8 cellular contexts compared by ENCODE assay signal in genomic region chr1:156114919-156115513, GRCh38. TPM values are rescaled to one million over a fixed set of nuclear protein-coding genes. Genes with fewer than 3 reads are reported as not detected.
DNase-seq lines count a peak whose midpoint lies in the region; ATAC-seq and TF ChIP-seq lines count a peak whose summit lies in the region.

No MANE protein-coding gene starts in this region.

- peaks cover 44% of the 10 kb centered on the region for H3K4me1 ChIP-seq in PC-3 (ENCODE audit: insufficient read depth, low read length)
- peaks cover 0 to 39% (median 16%) of the 10 kb centered on the region in 4 donors for H3K4me1 ChIP-seq in right lobe of liver
- H3K4me1 ChIP-seq in thoracic aorta (ENCODE audit: control insufficient read depth in 1 of 2, low read depth in 2 of 2) = peaks cover 19 to 42% of the 10 kb centered on the region in 2 donors

- H3K9me3 Mint-ChIP-seq in central memory CD8-positive, alpha-beta T cell = no peaks in the 10 kb centered on the region

- peaks cover 47% of the 10 kb centered on the region for H4K20me1 ChIP-seq in PC-3 (ENCODE audit: low read length)

- ATAC-seq in GM21529 (IDR thresholded peaks at IDR 0.05; ENCODE audit: unreplicated experiment) (peak; percentile 28), PC-3 (no peak), right lobe of liver (peak; percentile 20 to 59 (median 56)), thoracic aorta (ENCODE audit: insufficient number of reproducible peaks, low FRiP score, low read depth) (no peak)
- no peak for ATAC-seq in central memory CD8-positive, alpha-beta T cell (replicated peaks; ENCODE audit: extremely low read depth, poor library complexity, severe bottlenecking)

- H3K4me2 ChIP-seq in PC-3 (ENCODE audit: low read length) = peak overlapping the region; percentile 93

- peaks cover 32% of the 10 kb centered on the region for H3K36me3 Mint-ChIP-seq in central memory CD8-positive, alpha-beta T cell (ENCODE audit: insufficient read depth)

- no peak for TF ChIP-seq CTCF in PC-3 (conservative IDR thresholded peaks at IDR 0.05; ENCODE audit: low read depth, low read length)
- no peak for TF ChIP-seq CTCF in right lobe of liver (IDR thresholded peaks at IDR 0.05)
- TF ChIP-seq CTCF in thoracic aorta (IDR thresholded peaks at IDR 0.05) = no peak

- in situ Hi-C loops in KBM-7 (cut with MboI; ENCODE audit: low pct_unique_long_range_greater_than_20kb, low sequenced_read_pairs) = no loop called here

- H3K9me3 ChIP-seq in PC-3 (ENCODE audit: low read length) (no peaks in the 10 kb centered on the region), right lobe of liver (no peaks in the 10 kb centered on the region), thoracic aorta (no peaks in the 10 kb centered on the region)

- DNase-seq in CD1c-positive myeloid dendritic cell (ENCODE audit: extremely low spot score) = peak; percentile 59
- DNase-seq in PC-3 = peak; percentile 41
- no peak for DNase-seq in central memory CD8-positive, alpha-beta T cell (ENCODE audit: low spot score in 2 of 2)
- DNase-seq in right lobe of liver = peak in 1 of 3 donors; percentile 68
- DNase-seq in thoracic aorta (ENCODE audit: low spot score) = no peak
- no peak for DNase-seq in KBM-7
- no peak for DNase-seq in Kasumi-1 (lab: John Stamatoyannopoulos, UW)

- TSS peak; percentile 49 for BruUV-seq in PC-3 (replicated peaks; lab: Mats Ljungman, UMichigan)

- H3K36me3 ChIP-seq in PC-3 (ENCODE audit: low read depth, low read length) (peaks cover 15% of the 10 kb centered on the region), right lobe of liver (no peaks in the 10 kb centered on the region), thoracic aorta (no peaks in the 10 kb centered on the region)

- no peaks in the 10 kb centered on the region for H3K27me3 Mint-ChIP-seq in central memory CD8-positive, alpha-beta T cell

- intact Hi-C loops in PC-3 (cut with micrococcal nuclease) (loop anchor here (1.0 kb wide), 3 partner anchors 8 to 19 kb away; no protein-coding TSS in a partner anchor), right lobe of liver (cut with DNase I) (no loop called here)

- peak overlapping the region; percentile 94 for H3K9ac ChIP-seq in PC-3 (ENCODE audit: low read length)

- H2AFZ ChIP-seq in PC-3 (ENCODE audit: low read length) = no peak overlapping the region

- whole genome bisulfite sequencing in right lobe of liver (ENCODE audit: insufficient coverage, low coverage, low lambda C conversion rate, missing lambda C conversion rate) = 0% methylated on average over 10 of the region's 49 CpGs

- no peaks in the 10 kb centered on the region for H3F3A ChIP-seq in PC-3 (ENCODE audit: low read length, unreplicated experiment)

- H3K9me2 ChIP-seq in PC-3 (replicated peaks; ENCODE audit: low read length) = no peaks in the 10 kb centered on the region

- POLR2A ChIA-PET in PC-3 (lab: Charles Lee; ENCODE audit: unreplicated experiment) = interaction anchor here (0.6 to 1.8 kb wide), 6 partner anchors 9 to 49 kb away, joined by 3 to 13 read pairs (median 6); no protein-coding TSS in a partner anchor

- H3K27me3 ChIP-seq in PC-3 (ENCODE audit: low read length) (no peaks in the 10 kb centered on the region), right lobe of liver (no peaks in the 10 kb centered on the region), thoracic aorta (replicated peaks; ENCODE audit: insufficient read depth) (no peaks in the 10 kb centered on the region)

- H3K4me3 Mint-ChIP-seq in central memory CD8-positive, alpha-beta T cell = peak overlapping the region; percentile 95

- H3K4me1 Mint-ChIP-seq in central memory CD8-positive, alpha-beta T cell = peaks cover 42% of the 10 kb centered on the region

- H3K79me2 ChIP-seq in PC-3 (ENCODE audit: low read length) = peaks cover 55% of the 10 kb centered on the region

- H3K4me3 ChIP-seq in PC-3 (ENCODE audit: low read length) = peak overlapping the region; percentile 86
- H3K4me3 ChIP-seq in right lobe of liver = peak overlapping the region; percentile 95 to 99 (median 97)
- H3K4me3 ChIP-seq in thoracic aorta = peak overlapping the region; percentile 96

- peak overlapping the region; percentile 91 for H3K27ac ChIP-seq in PC-3 (ENCODE audit: low read length)
- peak overlapping the region; percentile 89 to 92 (median 91) for H3K27ac ChIP-seq in right lobe of liver
- H3K27ac ChIP-seq in thoracic aorta = peak overlapping the region; percentile 98 to 99

- peak overlapping the region; percentile 95 for H3K27ac Mint-ChIP-seq in central memory CD8-positive, alpha-beta T cell (ENCODE audit: low read depth)

- CTCF ChIA-PET in PC-3 (lab: Charles Lee) = interaction anchor here (0.6 to 1.3 kb wide), 4 partner anchors 8 to 18 kb away, joined by 3 to 9 read pairs (median 3); no protein-coding TSS in a partner anchor

- peak; percentile 47 for TF ChIP-seq POLR2A in right lobe of liver (IDR thresholded peaks at IDR 0.05)

RNA-seq across cellular contexts. Expression of gene LMNA, which starts 0.5 kb away (rescaled TPM):
- total RNA-seq in PC-3 (2014; rRNA removed) (864 and 1,095 TPM in 2 replicates), right lobe of liver (100 to 1,000 TPM in 3 of 6 experiments, 10 to 100 TPM in 3; 79.4 to 129 (median 98.8) TPM), thoracic aorta (100 to 1,000 TPM; 740 to 804 TPM)

RNA-seq across cellular contexts. Expression of gene MEX3A, which starts 32.8 kb away (rescaled TPM):
- total RNA-seq in PC-3 (2014; rRNA removed) = 12.9 and 14.7 TPM in 2 replicates
- 1 to 10 TPM in 1 of 6 experiments, under 1 TPM in 5; 0.35 to 1.4 (median 0.83) TPM for total RNA-seq in right lobe of liver
- under 1 TPM in 1 of 2 donors, not detected in 1; 0.42 TPM for total RNA-seq in thoracic aorta

RNA-seq across cellular contexts. Expression of gene SEMA4A, which starts 38.4 kb away (rescaled TPM):
- total RNA-seq in PC-3 (2014; rRNA removed) (5.8 and 13.1 TPM in 2 replicates), right lobe of liver (1 to 10 TPM in 4 of 6 experiments, under 1 TPM in 2; 0.62 to 2.6 (median 1.3) TPM), thoracic aorta (10 to 100 TPM; 12.7 to 15.8 TPM)

RNA-seq across cellular contexts. Expression of gene RAB25, which starts 54.1 kb away (rescaled TPM):
- 18.1 and 18.5 TPM in 2 replicates for total RNA-seq in PC-3 (2014; rRNA removed)
- total RNA-seq in right lobe of liver = 1 to 10 TPM in 2 of 6 experiments, under 1 TPM in 4; 0.40 to 3.2 (median 0.77) TPM
- not detected for total RNA-seq in thoracic aorta

Comparison
In these comparisons a context has a peak if more than half of its experiments do, and no peak if none do; other contexts are left out.
1. DNase-seq: peak in CD1c-positive myeloid dendritic cell (single experiment) and PC-3 (single experiment); none in central memory CD8-positive, alpha-beta T cell (0 of 2), thoracic aorta (single experiment), KBM-7 (single experiment) and Kasumi-1 (0 of 2).
2. ATAC-seq: peak in GM21529 (single experiment) and right lobe of liver (4 of 4); none in PC-3 (single experiment), central memory CD8-positive, alpha-beta T cell (single experiment) and thoracic aorta (single experiment).
3. Peak in every context shown above with its lines, with median percentiles within 50 percentile points of each other: H3K27ac ChIP-seq and H3K4me3 ChIP-seq.